In genomic region chr7:129902788-129903422, GRCh38 we compare ENCODE assay signal across 15 cellular contexts.
"Had no signal": no experiment of that assay in that cellular context is flagged by ENCODE, and none has a peak within 500 bp of the region (broad histone marks: within the 10 kb centered on the region; RNA-seq: fewer than 3 reads in every experiment).

No MANE protein-coding gene starts in this region.

- H3K4me3 ChIP-seq: lung, smooth muscle cell had no signal

- DNase-seq: activated CD8-positive, alpha-beta memory T cell treated with anti-CD3 and anti-CD28 coated beads, Interleukin-2, amount 50 U/mL, for 48 hours; activated CD8-positive, alpha-beta T cell treated with anti-CD3 and anti-CD28 coated beads, Interleukin-2, amount 10 ng/mL, durations not matched to agents 7 days and 5 days; activated naive CD4-positive, alpha-beta T cell treated with anti-CD3 and anti-CD28 coated beads for 36 hours; amniotic stem cell; erythroblast; glutamatergic neuron; nucleus accumbens; right cardiac atrium; stimulated activated naive B cell treated with anti-CD40 and anti-IgM and Interleukin-4, amounts not matched to agents 10 μg/mL and 1 μg/mL and 100 μg/mL, for 72 hours; T1000 had no signal

- H3K27ac Mint-ChIP-seq: activated CD8-positive, alpha-beta T cell treated with anti-CD3 and anti-CD28 coated beads, Interleukin-2, amount 10 ng/mL, durations not matched to agents 7 days and 5 days; activated naive CD4-positive, alpha-beta T cell treated with anti-CD3 and anti-CD28 coated beads for 36 hours; brain; natural killer cell treated with Interleukin-12 subunit alpha and Interleukin-12 subunit beta and Interleukin-15 and Interleukin-18, amount 100 ng/mL, for 72 hours; stimulated activated naive B cell treated with anti-CD40 and anti-IgM and Interleukin-4, amounts not matched to agents 10 μg/mL and 1 μg/mL and 100 μg/mL, for 72 hours had no signal

- H3K4me3 Mint-ChIP-seq: activated CD8-positive, alpha-beta T cell treated with anti-CD3 and anti-CD28 coated beads, Interleukin-2, amount 10 ng/mL, durations not matched to agents 7 days and 5 days; activated naive CD4-positive, alpha-beta T cell treated with anti-CD3 and anti-CD28 coated beads for 36 hours; brain; central memory CD8-positive, alpha-beta T cell; natural killer cell treated with Interleukin-12 subunit alpha and Interleukin-12 subunit beta and Interleukin-15 and Interleukin-18, amount 100 ng/mL, for 72 hours; stimulated activated naive B cell treated with anti-CD40 and anti-IgM and Interleukin-4, amounts not matched to agents 10 μg/mL and 1 μg/mL and 100 μg/mL, for 72 hours had no signal

- ATAC-seq: activated CD8-positive, alpha-beta T cell treated with anti-CD3 and anti-CD28 coated beads, Interleukin-2, amount 10 ng/mL, durations not matched to agents 7 days and 5 days; natural killer cell treated with Interleukin-12 subunit alpha and Interleukin-12 subunit beta and Interleukin-15 and Interleukin-18, amount 100 ng/mL, for 72 hours; right cardiac atrium had no signal

- H3K27me3 Mint-ChIP-seq: brain; central memory CD8-positive, alpha-beta T cell; natural killer cell treated with Interleukin-12 subunit alpha and Interleukin-12 subunit beta and Interleukin-15 and Interleukin-18, amount 100 ng/mL, for 72 hours; stimulated activated naive B cell treated with anti-CD40 and anti-IgM and Interleukin-4, amounts not matched to agents 10 μg/mL and 1 μg/mL and 100 μg/mL, for 72 hours had no signal

- H3K9me3 Mint-ChIP-seq: activated naive CD4-positive, alpha-beta T cell treated with anti-CD3 and anti-CD28 coated beads for 36 hours; brain had no signal

- H3K4me2 ChIP-seq: smooth muscle cell had no signal
